Comparison of ENCODE assay signal across 16 cellular contexts in the genomic region with DNA sequence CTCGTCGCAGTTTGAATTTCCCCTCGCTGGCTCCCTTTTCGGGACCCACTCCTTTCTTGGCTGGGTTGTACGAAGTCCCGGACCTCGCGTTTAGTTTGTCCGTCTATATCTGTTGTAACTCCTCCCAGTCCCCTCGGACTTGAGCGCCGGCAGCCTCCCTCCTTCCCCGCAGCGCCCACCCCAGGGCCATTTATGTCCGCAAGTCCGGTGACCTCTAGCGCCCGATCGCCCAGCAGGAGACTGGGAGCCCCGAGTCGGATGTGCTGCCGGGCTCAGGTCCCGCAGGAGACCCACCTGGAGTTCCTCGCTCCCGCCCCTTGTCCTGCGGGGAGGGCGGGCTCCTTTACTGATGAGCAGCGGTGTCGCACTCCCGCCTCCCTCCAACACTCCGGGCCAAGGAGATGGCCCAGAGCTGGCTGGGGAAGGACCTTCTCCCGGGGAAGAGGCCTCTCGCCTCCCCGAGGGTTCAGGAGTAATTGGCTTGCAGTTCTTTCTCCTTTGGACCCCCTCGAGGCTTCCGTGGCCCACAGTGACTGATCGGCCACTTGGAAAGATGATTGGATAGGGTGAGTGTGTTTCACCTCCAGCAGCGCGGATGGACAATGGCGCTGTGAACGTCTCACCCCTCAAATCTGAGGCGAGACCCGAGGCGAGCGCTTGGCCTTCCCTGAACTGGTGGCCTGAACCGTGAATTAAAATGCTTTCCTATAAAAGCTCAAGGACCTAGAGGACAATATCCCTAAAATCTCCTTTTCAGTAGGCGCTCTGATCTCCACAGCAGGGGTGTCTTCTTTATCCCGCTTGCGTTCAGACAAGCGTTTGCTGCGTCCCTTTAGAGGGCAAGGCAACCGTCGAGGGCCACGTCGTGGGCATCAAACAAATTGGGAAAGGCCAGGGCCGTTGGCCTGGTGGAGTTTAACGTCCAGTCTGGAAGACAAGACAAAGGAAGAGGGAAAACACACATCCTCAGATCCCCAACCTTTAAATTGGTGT. TPM values are rescaled to one million over a fixed set of nuclear protein-coding genes. Genes with fewer than 3 reads are reported as not detected.
DNase-seq lines count a peak whose midpoint lies in the region; ATAC-seq and TF ChIP-seq lines count a peak whose summit lies in the region.
"Had no signal": no experiment of that assay in that cellular context is flagged by ENCODE, and none has a peak within 500 bp of the region (broad histone marks: within the 10 kb centered on the region; RNA-seq: fewer than 3 reads in every experiment).

No MANE protein-coding gene starts in this region.

- peaks cover 34% of the 10 kb centered on the region for H3K27me3 ChIP-seq in thoracic aorta (replicated peaks; ENCODE audit: insufficient read depth)

- H3K27ac Mint-ChIP-seq in activated naive CD8-positive, alpha-beta T cell treated with anti-CD3 and anti-CD28 coated beads, Interleukin-2, amount 10 ng/mL, durations not matched to agents 7 days and 5 days: no peak overlapping the region
- no peak overlapping the region for H3K27ac Mint-ChIP-seq in activated naive CD8-positive, alpha-beta T cell treated with anti-CD3 and anti-CD28 coated beads, Interleukin-2, amount 50 U/mL, for 24 hours
- no peak overlapping the region for H3K27ac Mint-ChIP-seq in mesothelial cell of epicardium

- POLR2A ChIA-PET in activated naive CD8-positive, alpha-beta T cell treated with anti-CD3 and anti-CD28 coated beads, Interleukin-2, amount 10 ng/mL, durations not matched to agents 7 days and 5 days (lab: Charles Lee): no interaction called here

- no peak for ATAC-seq in activated naive CD8-positive, alpha-beta T cell treated with anti-CD3 and anti-CD28 coated beads, Interleukin-2, amount 10 ng/mL, durations not matched to agents 7 days and 5 days (ENCODE audit: low read depth)
- ATAC-seq in activated naive CD8-positive, alpha-beta T cell treated with anti-CD3 and anti-CD28 coated beads, Interleukin-2, amount 50 U/mL, for 24 hours: no peak
- ATAC-seq in thoracic aorta (ENCODE audit: insufficient number of reproducible peaks, low FRiP score, low read depth) (no peak), GM21367 (IDR thresholded peaks at IDR 0.05; ENCODE audit: unreplicated experiment) (no peak), HG03039 (IDR thresholded peaks at IDR 0.05; ENCODE audit: unreplicated experiment) (no peak)
- ATAC-seq: gastrocnemius medialis had no signal

- no peaks in the 10 kb centered on the region for H3K9me3 Mint-ChIP-seq in activated naive CD8-positive, alpha-beta T cell treated with anti-CD3 and anti-CD28 coated beads, Interleukin-2, amount 10 ng/mL, durations not matched to agents 7 days and 5 days
- H3K9me3 Mint-ChIP-seq in activated naive CD8-positive, alpha-beta T cell treated with anti-CD3 and anti-CD28 coated beads, Interleukin-2, amount 50 U/mL, for 24 hours: no peaks in the 10 kb centered on the region
- H3K9me3 Mint-ChIP-seq in mesothelial cell of epicardium: no peaks in the 10 kb centered on the region

- no peaks in the 10 kb centered on the region for H3K36me3 ChIP-seq in thoracic aorta
- H3K36me3 ChIP-seq: gastrocnemius medialis, left lung had no signal

- H3K9me3 ChIP-seq in thoracic aorta: no peaks in the 10 kb centered on the region
- H3K9me3 ChIP-seq: gastrocnemius medialis, left lung had no signal

- no peak for DNase-seq in activated naive CD8-positive, alpha-beta T cell treated with anti-CD3 and anti-CD28 coated beads, Interleukin-2, amount 10 ng/mL, durations not matched to agents 7 days and 5 days
- no peak for DNase-seq in activated naive CD8-positive, alpha-beta T cell treated with anti-CD3 and anti-CD28 coated beads, Interleukin-2, amount 50 U/mL, for 24 hours
- DNase-seq in coronary artery (ENCODE audit: low spot score) (no peak), mesothelial cell of epicardium (ENCODE audit: low spot score in 2 of 2, unreplicated experiment in 2 of 2) (no peak), thoracic aorta (ENCODE audit: low spot score) (no peak)
- DNase-seq in stimulated activated CD4-positive, alpha-beta T cell treated with anti-CD3 and anti-CD28 coated beads, Interleukin-4, amount 100 ng/mL, for 1 hour: no peak
- DNase-seq: amniotic stem cell, DMS153, gastrocnemius medialis, NCI-H1436, NCI-H748 treated with DMSO at 0.1 percent for 48 hours had no signal

- peaks cover 6% of the 10 kb centered on the region for H3K4me1 Mint-ChIP-seq in activated naive CD8-positive, alpha-beta T cell treated with anti-CD3 and anti-CD28 coated beads, Interleukin-2, amount 10 ng/mL, durations not matched to agents 7 days and 5 days
- H3K4me1 Mint-ChIP-seq in activated naive CD8-positive, alpha-beta T cell treated with anti-CD3 and anti-CD28 coated beads, Interleukin-2, amount 50 U/mL, for 24 hours: peaks cover 16% of the 10 kb centered on the region
- peaks cover 14% of the 10 kb centered on the region for H3K4me1 Mint-ChIP-seq in mesothelial cell of epicardium

- peaks cover 6 to 22% of the 10 kb centered on the region in 2 donors for H3K4me1 ChIP-seq in thoracic aorta (ENCODE audit: control insufficient read depth in 1 of 2, low read depth in 2 of 2)

- H3K4me3 ChIP-seq in coronary artery: peak overlapping the region; percentile 62
- peak overlapping the region; percentile 64 for H3K4me3 ChIP-seq in thoracic aorta

- TF ChIP-seq CTCF in coronary artery (IDR thresholded peaks at IDR 0.05) (no peak), mesothelial cell of epicardium (IDR thresholded peaks at IDR 0.05; ENCODE audit: unreplicated experiment) (no peak), thoracic aorta (IDR thresholded peaks at IDR 0.05) (no peak)

- H3K27me3 Mint-ChIP-seq in activated naive CD8-positive, alpha-beta T cell treated with anti-CD3 and anti-CD28 coated beads, Interleukin-2, amount 10 ng/mL, durations not matched to agents 7 days and 5 days: peaks cover 80% of the 10 kb centered on the region
- peaks cover 76% of the 10 kb centered on the region for H3K27me3 Mint-ChIP-seq in activated naive CD8-positive, alpha-beta T cell treated with anti-CD3 and anti-CD28 coated beads, Interleukin-2, amount 50 U/mL, for 24 hours
- peaks cover 93% of the 10 kb centered on the region for H3K27me3 Mint-ChIP-seq in mesothelial cell of epicardium (ENCODE audit: low read depth)

- peaks cover 2% of the 10 kb centered on the region for H3K36me3 Mint-ChIP-seq in activated naive CD8-positive, alpha-beta T cell treated with anti-CD3 and anti-CD28 coated beads, Interleukin-2, amount 10 ng/mL, durations not matched to agents 7 days and 5 days
- H3K36me3 Mint-ChIP-seq in activated naive CD8-positive, alpha-beta T cell treated with anti-CD3 and anti-CD28 coated beads, Interleukin-2, amount 50 U/mL, for 24 hours (ENCODE audit: low read depth): no peaks in the 10 kb centered on the region
- no peaks in the 10 kb centered on the region for H3K36me3 Mint-ChIP-seq in mesothelial cell of epicardium

- peak overlapping the region; percentile 37 for H3K4me3 Mint-ChIP-seq in activated naive CD8-positive, alpha-beta T cell treated with anti-CD3 and anti-CD28 coated beads, Interleukin-2, amount 10 ng/mL, durations not matched to agents 7 days and 5 days
- H3K4me3 Mint-ChIP-seq in activated naive CD8-positive, alpha-beta T cell treated with anti-CD3 and anti-CD28 coated beads, Interleukin-2, amount 50 U/mL, for 24 hours: no peak overlapping the region
- H3K4me3 Mint-ChIP-seq in mesothelial cell of epicardium: peak overlapping the region; percentile 36

- H3K27ac ChIP-seq in coronary artery (no peak overlapping the region), thoracic aorta (no peak overlapping the region)
- H3K27ac ChIP-seq: gastrocnemius medialis, left lung had no signal

RNA-seq across cellular contexts. Expression of a gene that starts 1.0 kb away (rescaled TPM):
- not detected for total RNA-seq in activated naive CD8-positive, alpha-beta T cell treated with anti-CD3 and anti-CD28 coated beads, Interleukin-2, amount 10 ng/mL, durations not matched to agents 7 days and 5 days
- total RNA-seq in mesothelial cell of epicardium (not detected in 3 replicates), thoracic aorta (not detected)
- total RNA-seq: gastrocnemius medialis, left lung, Right ventricle myocardium inferior, urinary bladder had no signal

RNA-seq across cellular contexts. Expression of a gene that starts 44.2 kb away (rescaled TPM):
- total RNA-seq in activated naive CD8-positive, alpha-beta T cell treated with anti-CD3 and anti-CD28 coated beads, Interleukin-2, amount 10 ng/mL, durations not matched to agents 7 days and 5 days: not detected
- total RNA-seq in mesothelial cell of epicardium (not detected in 3 replicates), thoracic aorta (not detected)
- total RNA-seq: gastrocnemius medialis, left lung, Right ventricle myocardium inferior, urinary bladder had no signal

RNA-seq across cellular contexts. Expression of a gene that starts 54.3 kb away (rescaled TPM):
- not detected for total RNA-seq in activated naive CD8-positive, alpha-beta T cell treated with anti-CD3 and anti-CD28 coated beads, Interleukin-2, amount 10 ng/mL, durations not matched to agents 7 days and 5 days
- not detected in 3 replicates for total RNA-seq in mesothelial cell of epicardium
- total RNA-seq in thoracic aorta: not detected
- total RNA-seq: gastrocnemius medialis, Right ventricle myocardium inferior, urinary bladder had no signal
